ENCODE assay signal across 26 cellular contexts in the genomic region with DNA sequence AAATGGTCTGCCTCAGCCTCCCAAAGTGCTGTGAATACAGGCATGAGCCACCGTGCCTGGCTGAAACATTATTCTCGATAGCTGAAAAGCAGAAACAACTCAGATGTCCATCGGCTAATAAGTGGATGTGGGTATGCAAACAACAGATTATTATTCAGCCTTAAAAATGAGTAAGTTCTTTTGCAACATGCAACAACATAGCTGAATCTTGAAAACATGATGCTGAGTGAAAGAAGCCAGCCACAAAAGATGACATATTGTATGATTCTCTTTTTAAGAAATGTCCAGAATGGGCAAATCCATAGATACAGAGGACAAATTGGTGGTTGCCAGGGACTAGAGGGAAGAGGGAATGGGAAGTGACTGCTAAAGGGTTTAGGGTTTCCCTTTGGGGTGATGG.
A peak's percentile ranks its signal among the peaks of the same experiment; 100 is the strongest.
DNase-seq lines count a peak whose midpoint lies in the region; ATAC-seq, FAIRE-seq and TF ChIP-seq lines count a peak whose summit lies in the region.
"Had no signal": no experiment of that assay in that cellular context is flagged by ENCODE, and none has a peak within 500 bp of the region (broad histone marks: within the 10 kb centered on the region; RNA-seq: fewer than 3 reads in every experiment).

No MANE protein-coding gene starts in this region.

- no peaks in the 10 kb centered on the region for H3K9me3 ChIP-seq in K562 (replicated peaks; ENCODE audit: control insufficient read depth, insufficient read depth, low read depth, low read length)
- H3K9me3 ChIP-seq: BE2C had no signal

- peak; percentile 6 for FAIRE-seq in K562 (lab: Jason Lieb, UNC)
- FAIRE-seq: A204.1, D721Med, GM12878, GM19239, H1 had no signal

- no peak for TF ChIP-seq EP300 in K562 (IDR thresholded peaks at IDR 0.05; ENCODE audit: low read length)

- WGBS in K562 (ENCODE audit: insufficient coverage, low coverage, missing lambda C conversion rate), result 0% methylated on average over 3 of the region's 3 CpGs

- no peak overlapping the region for H3K4me3 Mint-ChIP-seq in memory B cell
- H3K4me3 Mint-ChIP-seq: CD14-positive monocyte; CD4-positive, alpha-beta T cell; CD8-positive, alpha-beta memory T cell had no signal

- no peaks in the 10 kb centered on the region for H3K36me3 ChIP-seq in K562 (ENCODE audit: control insufficient read depth, insufficient read depth, low read length)
- H3K36me3 ChIP-seq: BE2C; BLaER1 treated with 17β-estradiol and CSF1 and Interleukin-3, amounts not matched to agents 10 nM and 100 nM had no signal

- no peak overlapping the region for H2AFZ ChIP-seq in K562 (ENCODE audit: low read depth, low read length)
- H2AFZ ChIP-seq: GM23248 had no signal

- TF ChIP-seq CTCF in AG10803 (conservative IDR thresholded peaks at IDR 0.05; ENCODE audit: low read length) (no peak), K562 (IDR thresholded peaks at IDR 0.05 in 2 of 3, conservative IDR thresholded peaks at IDR 0.05 in 1 of 3; ENCODE audit: insufficient read depth in 2 of 3, low read depth in 1 of 3, low read length in 3 of 3) (no peak)

- no peak overlapping the region for H3K9ac ChIP-seq in K562 (ENCODE audit: insufficient read depth in 1 of 2, low read depth in 2 of 2, low read length in 2 of 2)
- H3K9ac ChIP-seq: BLaER1 treated with 17β-estradiol and CSF1 and Interleukin-3, amounts not matched to agents 10 nM and 100 nM; GM23248 had no signal

- CTCF ChIA-PET in K562 (lab: Yijun Ruan, JAX; ENCODE audit: low intra/inter-chr PET ratio), result no interaction called here

- ATAC-seq in K562, result no peak
- no peak for ATAC-seq in memory B cell (ENCODE audit: low read depth)
- ATAC-seq: GM12878 had no signal

- no peaks in the 10 kb centered on the region for H3K9me1 ChIP-seq in K562 (ENCODE audit: control insufficient read depth, insufficient read depth, low read length)

- BruUV-seq in K562 (replicated peaks; lab: Mats Ljungman, UMichigan), result no TSS peak

- peaks cover 3% of the 10 kb centered on the region for H3K27me3 Mint-ChIP-seq in memory B cell

- intact Hi-C loops in K562 (cut with micrococcal nuclease), result no loop called here

- peak overlapping the region; percentile 70 for H3K27ac Mint-ChIP-seq in memory B cell
- H3K27ac Mint-ChIP-seq: CD14-positive monocyte; CD4-positive, alpha-beta T cell; CD8-positive, alpha-beta memory T cell had no signal

- H3K79me2 ChIP-seq in K562 (ENCODE audit: control insufficient read depth, insufficient read depth, low read length), result no peaks in the 10 kb centered on the region

- DNase-seq in NCI-H2171 treated with DMSO at 0.1 percent for 48 hours (lab: John Stamatoyannopoulos, UW) (peak; percentile 19), NCI-H2171 (lab: John Stamatoyannopoulos, UW) (no peak), AG10803 (ENCODE audit: low read depth) (peak; percentile 17), K562 (ENCODE audit: extremely low read depth in 1 of 4, low spot score in 3 of 4) (no peak), memory B cell (ENCODE audit: low spot score in 2 of 2) (no peak), kidney glomerular epithelial cell (lab: John Stamatoyannopoulos, UW) (no peak)
- DNase-seq in stimulated activated CD4-positive, alpha-beta T cell treated with anti-CD3 and anti-CD28 coated beads, Interleukin-2, amount 100 ng/mL, for 24 hours, result no peak
- DNase-seq: AML-193; BE2C; CD4-positive, alpha-beta T cell; CD8-positive, alpha-beta memory T cell; DMS 273 treated with DMSO at 0.1 percent for 48 hours; DMS79; EL; GDM1; GM23248; H7; HCEC 1CT had no signal

- H3K4me2 ChIP-seq in K562 (ENCODE audit: insufficient read depth, low read length), result no peak overlapping the region
- H3K4me2 ChIP-seq: BLaER1 treated with 17β-estradiol and CSF1 and Interleukin-3, amounts not matched to agents 10 nM and 100 nM had no signal

- peaks cover 7% of the 10 kb centered on the region for H3K4me1 Mint-ChIP-seq in memory B cell
- H3K4me1 Mint-ChIP-seq: CD8-positive, alpha-beta memory T cell had no signal

- POLR2A ChIA-PET in K562 (lab: Yijun Ruan, JAX), result interaction anchor here (0.6 kb wide), 1 partner anchor 600 kb away, joined by 3 read pairs; no protein-coding TSS in a partner anchor

- no peak overlapping the region for H3K27ac ChIP-seq in K562 (ENCODE audit: extremely low read depth, low read depth, low read length)
- H3K27ac ChIP-seq: 22Rv1; BLaER1 treated with 17β-estradiol and CSF1 and Interleukin-3, amounts not matched to agents 10 nM and 100 nM; GM23248 had no signal

- in situ Hi-C loops in K562 (cut with MboI), result no loop called here

- H4K20me1 ChIP-seq in K562 (replicated peaks; ENCODE audit: control insufficient read depth, insufficient read depth, low read length), result no peaks in the 10 kb centered on the region
- H4K20me1 ChIP-seq: BLaER1 treated with 17β-estradiol and CSF1 and Interleukin-3, amounts not matched to agents 10 nM and 100 nM had no signal

- peaks cover 21 to 49% of the 10 kb centered on the region in 2 experiments for H3K27me3 ChIP-seq in K562 (ENCODE audit: control insufficient read depth in 2 of 2, insufficient read depth in 2 of 2, low read length in 2 of 2)
- H3K27me3 ChIP-seq: BLaER1 treated with 17β-estradiol and CSF1 and Interleukin-3, amounts not matched to agents 10 nM and 100 nM had no signal

- no peak for TF ChIP-seq RAD21 in K562 (CRISPR knock-in tag; conservative IDR thresholded peaks at IDR 0.05 in 1 of 2, IDR thresholded peaks at IDR 0.05 in 1 of 2)

- peaks cover 0 to 5% of the 10 kb centered on the region in 2 experiments; a peak in 3 of 5 replicates for H3K4me1 ChIP-seq in K562 (replicated peaks in 1 of 2; ENCODE audit: control insufficient read depth in 2 of 2, insufficient read depth in 2 of 2, low read length in 2 of 2)
- H3K4me1 ChIP-seq: BE2C had no signal

- H3K9me3 Mint-ChIP-seq in memory B cell, result no peaks in the 10 kb centered on the region
- H3K9me3 Mint-ChIP-seq: CD4-positive, alpha-beta T cell had no signal

- TF ChIP-seq POLR2A in K562 (conservative IDR thresholded peaks at IDR 0.05), result no peak

- H3K36me3 Mint-ChIP-seq in memory B cell, result no peaks in the 10 kb centered on the region
- H3K36me3 Mint-ChIP-seq: CD14-positive monocyte; CD8-positive, alpha-beta memory T cell had no signal

- no peak overlapping the region for H3K4me3 ChIP-seq in AG10803 (ENCODE audit: low read length)
- H3K4me3 ChIP-seq in K562, result no peak overlapping the region
- H3K4me3 ChIP-seq: BLaER1 treated with 17β-estradiol and CSF1 and Interleukin-3, amounts not matched to agents 10 nM and 100 nM; GM12878; GM23248 had no signal

TF ChIP-seq in K562, 482 proteins besides CTCF, POLR2A, EP300 and RAD21:
- TF ChIP-seq IRF2 (CRISPR knock-in tag; IDR thresholded peaks at IDR 0.05), result no peak
- no peak for TF ChIP-seq ZNF121 (CRISPR knock-in tag; conservative IDR thresholded peaks at IDR 0.05)
- TF ChIP-seq KLF6 (CRISPR knock-in tag; IDR thresholded peaks at IDR 0.05; ENCODE audit: borderline replicate concordance), result no peak
- no peak for TF ChIP-seq U2AF1 (optimal IDR thresholded peaks at IDR 0.05; ENCODE audit: low read depth, low read length)
- no peak for TF ChIP-seq ASH1L (IDR thresholded peaks at IDR 0.05; ENCODE audit: borderline replicate concordance, low read depth, partially characterized antibody)
- TF ChIP-seq, protein P1, sequence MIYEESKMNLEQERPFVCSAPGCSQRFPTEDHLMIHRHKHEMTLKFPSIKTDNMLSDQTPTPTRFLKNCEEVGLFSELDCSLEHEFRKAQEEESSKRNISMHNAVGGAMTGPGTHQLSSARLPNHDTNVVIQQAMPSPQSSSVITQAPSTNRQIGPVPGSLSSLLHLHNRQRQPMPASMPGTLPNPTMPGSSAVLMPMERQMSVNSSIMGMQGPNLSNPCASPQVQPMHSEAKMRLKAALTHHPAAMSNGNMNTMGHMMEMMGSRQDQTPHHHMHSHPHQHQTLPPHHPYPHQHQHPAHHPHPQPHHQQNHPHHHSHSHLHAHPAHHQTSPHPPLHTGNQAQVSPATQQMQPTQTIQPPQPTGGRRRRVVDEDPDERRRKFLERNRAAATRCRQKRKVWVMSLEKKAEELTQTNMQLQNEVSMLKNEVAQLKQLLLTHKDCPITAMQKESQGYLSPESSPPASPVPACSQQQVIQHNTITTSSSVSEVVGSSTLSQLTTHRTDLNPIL (CRISPR knock-in tag; IDR thresholded peaks at IDR 0.05), result no peak
- TF ChIP-seq ILK (tag; IDR thresholded peaks at IDR 0.05; ENCODE audit: borderline replicate concordance, low read depth), result no peak
- no peak for TF ChIP-seq HNRNPK (IDR thresholded peaks at IDR 0.05; ENCODE audit: low read depth, low read length, poor library complexity, severe bottlenecking)
- TF ChIP-seq SETDB1 (IDR thresholded peaks at IDR 0.05; ENCODE audit: low read length), result no peak
- no peak for TF ChIP-seq MBD2 (IDR thresholded peaks at IDR 0.05; ENCODE audit: borderline replicate concordance, low read depth)
- no peak for TF ChIP-seq FOXP1 (CRISPR knock-in tag; IDR thresholded peaks at IDR 0.05)
- no peak for TF ChIP-seq IFI16 (CRISPR knock-in tag; IDR thresholded peaks at IDR 0.05)
- TF ChIP-seq GTF2A2 (tag; IDR thresholded peaks at IDR 0.05), result no peak

Comparison
In these comparisons a context has a peak if more than half of its experiments do, and no peak if none do; other contexts are left out.
1. DNase-seq: peak in NCI-H2171 treated with DMSO at 0.1 percent for 48 hours (single experiment) and AG10803 (single experiment); none in NCI-H2171 (single experiment), K562 (0 of 4), memory B cell (0 of 2), kidney glomerular epithelial cell (single experiment) and stimulated activated CD4-positive, alpha-beta T cell treated with anti-CD3 and anti-CD28 coated beads, Interleukin-2, amount 100 ng/mL, for 24 hours (0 of 2).